9 cellular contexts compared by ENCODE assay signal in the genomic region with DNA sequence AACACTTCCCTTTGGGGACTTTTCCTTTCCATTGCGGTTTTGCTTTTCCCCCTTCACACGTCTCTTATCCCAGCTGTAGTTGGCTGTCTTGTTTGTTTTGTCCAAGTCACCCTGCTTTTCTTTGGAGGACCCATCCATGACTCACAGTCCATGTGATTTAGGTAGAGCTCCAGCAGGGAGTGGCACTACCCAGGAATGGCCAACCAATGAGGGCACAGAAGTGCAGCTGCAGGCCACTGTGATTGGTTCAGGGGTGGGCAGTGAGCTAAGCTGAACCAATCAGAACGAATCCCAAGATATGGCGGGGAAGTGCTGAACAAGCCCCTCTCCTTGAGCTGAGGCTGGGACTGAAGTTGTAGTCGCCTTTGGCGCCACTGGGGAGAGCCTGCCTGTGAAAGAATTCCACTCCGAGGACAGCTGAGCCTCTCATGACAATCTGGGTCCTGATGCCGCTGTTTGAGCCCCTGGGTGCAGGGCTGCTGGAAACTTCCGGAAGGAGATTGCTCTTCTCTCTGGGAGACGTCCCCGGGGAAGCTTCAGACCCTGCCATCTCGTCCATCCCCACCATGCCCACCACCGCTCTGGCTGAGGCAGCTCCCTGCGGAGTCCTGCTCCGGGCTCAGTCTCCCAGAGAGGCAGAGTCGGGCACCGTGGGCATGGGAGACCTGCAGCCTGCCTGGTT.
DNase-seq lines count a peak whose midpoint lies in the region; ATAC-seq lines count a peak whose summit lies in the region.
"Had no signal": no experiment of that assay in that cellular context is flagged by ENCODE, and none has a peak within 500 bp of the region (broad histone marks: within the 10 kb centered on the region; RNA-seq: fewer than 3 reads in every experiment).

No MANE protein-coding gene starts in this region.

- no peak overlapping the region for H3K27ac ChIP-seq in effector memory CD4-positive, alpha-beta T cell (ENCODE audit: insufficient read depth, low read length, poor library complexity, severe bottlenecking)

- H3K4me1 ChIP-seq in effector memory CD4-positive, alpha-beta T cell (ENCODE audit: control insufficient read depth, insufficient read depth, low read length, poor library complexity, severe bottlenecking) = no peaks in the 10 kb centered on the region

- ATAC-seq in GM19035 (IDR thresholded peaks at IDR 0.05; ENCODE audit: unreplicated experiment) (no peak), HG03196 (IDR thresholded peaks at IDR 0.05; ENCODE audit: unreplicated experiment) (no peak)

- peak; percentile 40 for DNase-seq in COLO829 (ENCODE audit: low spot score)
- peak; percentile 79 for DNase-seq in HT-29 (ENCODE audit: low spot score)
- DNase-seq in SW480 (ENCODE audit: low spot score) = peak; percentile 84
- DNase-seq in islet precursor cell = peak; percentile 68
- no peak for DNase-seq in effector memory CD4-positive, alpha-beta T cell
- DNase-seq in glomerular visceral epithelial cell (ENCODE audit: extremely low spot score) = no peak
- DNase-seq: activated CD4-positive, alpha-beta T cell treated with anti-CD3 and anti-CD28 coated beads, Interleukin-2, amount 50 U/mL, for 48 hours had no signal

- no peaks in the 10 kb centered on the region for H3K27me3 ChIP-seq in effector memory CD4-positive, alpha-beta T cell (replicated peaks; ENCODE audit: control insufficient read depth, insufficient read depth, low read length, poor library complexity, severe bottlenecking)

- no peaks in the 10 kb centered on the region for H3K9me3 ChIP-seq in effector memory CD4-positive, alpha-beta T cell (ENCODE audit: control insufficient read depth, low read length)

- no peak overlapping the region for H3K4me3 ChIP-seq in effector memory CD4-positive, alpha-beta T cell (ENCODE audit: insufficient read depth, low read depth, low read length, poor library complexity, severe bottlenecking)

- no peaks in the 10 kb centered on the region for H3K36me3 ChIP-seq in effector memory CD4-positive, alpha-beta T cell (ENCODE audit: control insufficient read depth, insufficient read depth, low read length)

Comparison
In these comparisons a context has a peak if more than half of its experiments do, and no peak if none do; other contexts are left out.
1. DNase-seq: peak in COLO829 (single experiment), HT-29 (single experiment), SW480 (single experiment) and islet precursor cell (single experiment); none in effector memory CD4-positive, alpha-beta T cell (0 of 3) and glomerular visceral epithelial cell (single experiment).